In genomic region chr13:50760751-50761150, GRCh38 we compare ENCODE assay signal across 18 cellular contexts.
"Had no signal": no experiment of that assay in that cellular context is flagged by ENCODE, and none has a peak within 500 bp of the region (broad histone marks: within the 10 kb centered on the region; RNA-seq: fewer than 3 reads in every experiment).

No MANE protein-coding gene starts in this region.

- H3K4me1 ChIP-seq: ascending aorta, neural progenitor cell, prostate gland, thyroid gland had no signal

- H3K27me3 ChIP-seq: ascending aorta, cardiac muscle cell, dorsolateral prefrontal cortex, neural progenitor cell, thyroid gland had no signal

- H3K9me3 ChIP-seq: ascending aorta, prostate gland, thyroid gland had no signal

- H3K4me3 ChIP-seq: ascending aorta, cardiac muscle cell, dorsolateral prefrontal cortex, neural progenitor cell, prostate gland, skin epidermis, thyroid gland had no signal

- H3K36me3 Mint-ChIP-seq: neural progenitor cell had no signal

- ATAC-seq: left cardiac atrium; naive thymus-derived CD4-positive, alpha-beta T cell; right cardiac atrium had no signal

- H3K27ac ChIP-seq: ascending aorta, cardiac muscle cell, dorsolateral prefrontal cortex, neural progenitor cell, prostate gland, thyroid gland, WERI-Rb-1 had no signal

- H3K27ac Mint-ChIP-seq: activated T-helper 1 cell treated with anti-CD3 and anti-CD28 coated beads, Interleukin-12 subunit alpha, Interleukin-12 subunit beta, Interleukin-2, Interleukin-4 antibody, amounts not matched to agents 30 ng/mL and 10 ng/mL and 1 ng/mL, durations not matched to agents 14 hours and 24 hours and 36 hours; naive thymus-derived CD4-positive, alpha-beta T cell; neural progenitor cell had no signal

- H3K4me3 Mint-ChIP-seq: activated T-helper 1 cell treated with anti-CD3 and anti-CD28 coated beads, Interleukin-12 subunit alpha, Interleukin-12 subunit beta, Interleukin-2, Interleukin-4 antibody, amounts not matched to agents 30 ng/mL and 10 ng/mL and 1 ng/mL, durations not matched to agents 14 hours and 24 hours and 36 hours; naive thymus-derived CD4-positive, alpha-beta T cell; neural progenitor cell had no signal

- DNase-seq: activated CD4-positive, alpha-beta T cell treated with anti-CD3 and anti-CD28 coated beads for 4 hours; activated CD8-positive, alpha-beta memory T cell treated with anti-CD3 and anti-CD28 coated beads for 24 hours; dorsolateral prefrontal cortex; left cardiac atrium; mesenchymal stem cell; naive thymus-derived CD4-positive, alpha-beta T cell; right cardiac atrium; stimulated activated CD4-positive, alpha-beta T cell treated with anti-CD3 and anti-CD28 coated beads, Interleukin-15, amount 100 ng/mL, for 24 hours; stimulated activated CD4-positive, alpha-beta T cell treated with anti-CD3 and anti-CD28 coated beads, Interleukin-2, amount 100 ng/mL, for 48 hours; SW 1271; thyroid gland; WERI-Rb-1 had no signal

- H3K36me3 ChIP-seq: ascending aorta, cardiac muscle cell, neural progenitor cell, prostate gland, thyroid gland, WERI-Rb-1 had no signal
